In genomic region chr11:61871158-61871597, GRCh38 we compare ENCODE assay signal across 1 cellular context.
TF ChIP-seq lines count a peak whose summit lies in the region.

No MANE protein-coding gene starts in this region.

TF ChIP-seq in K562, 482 proteins besides CTCF, POLR2A, EP300 and RAD21 (continued from another document and continues in another):
- TF ChIP-seq, protein P1, sequence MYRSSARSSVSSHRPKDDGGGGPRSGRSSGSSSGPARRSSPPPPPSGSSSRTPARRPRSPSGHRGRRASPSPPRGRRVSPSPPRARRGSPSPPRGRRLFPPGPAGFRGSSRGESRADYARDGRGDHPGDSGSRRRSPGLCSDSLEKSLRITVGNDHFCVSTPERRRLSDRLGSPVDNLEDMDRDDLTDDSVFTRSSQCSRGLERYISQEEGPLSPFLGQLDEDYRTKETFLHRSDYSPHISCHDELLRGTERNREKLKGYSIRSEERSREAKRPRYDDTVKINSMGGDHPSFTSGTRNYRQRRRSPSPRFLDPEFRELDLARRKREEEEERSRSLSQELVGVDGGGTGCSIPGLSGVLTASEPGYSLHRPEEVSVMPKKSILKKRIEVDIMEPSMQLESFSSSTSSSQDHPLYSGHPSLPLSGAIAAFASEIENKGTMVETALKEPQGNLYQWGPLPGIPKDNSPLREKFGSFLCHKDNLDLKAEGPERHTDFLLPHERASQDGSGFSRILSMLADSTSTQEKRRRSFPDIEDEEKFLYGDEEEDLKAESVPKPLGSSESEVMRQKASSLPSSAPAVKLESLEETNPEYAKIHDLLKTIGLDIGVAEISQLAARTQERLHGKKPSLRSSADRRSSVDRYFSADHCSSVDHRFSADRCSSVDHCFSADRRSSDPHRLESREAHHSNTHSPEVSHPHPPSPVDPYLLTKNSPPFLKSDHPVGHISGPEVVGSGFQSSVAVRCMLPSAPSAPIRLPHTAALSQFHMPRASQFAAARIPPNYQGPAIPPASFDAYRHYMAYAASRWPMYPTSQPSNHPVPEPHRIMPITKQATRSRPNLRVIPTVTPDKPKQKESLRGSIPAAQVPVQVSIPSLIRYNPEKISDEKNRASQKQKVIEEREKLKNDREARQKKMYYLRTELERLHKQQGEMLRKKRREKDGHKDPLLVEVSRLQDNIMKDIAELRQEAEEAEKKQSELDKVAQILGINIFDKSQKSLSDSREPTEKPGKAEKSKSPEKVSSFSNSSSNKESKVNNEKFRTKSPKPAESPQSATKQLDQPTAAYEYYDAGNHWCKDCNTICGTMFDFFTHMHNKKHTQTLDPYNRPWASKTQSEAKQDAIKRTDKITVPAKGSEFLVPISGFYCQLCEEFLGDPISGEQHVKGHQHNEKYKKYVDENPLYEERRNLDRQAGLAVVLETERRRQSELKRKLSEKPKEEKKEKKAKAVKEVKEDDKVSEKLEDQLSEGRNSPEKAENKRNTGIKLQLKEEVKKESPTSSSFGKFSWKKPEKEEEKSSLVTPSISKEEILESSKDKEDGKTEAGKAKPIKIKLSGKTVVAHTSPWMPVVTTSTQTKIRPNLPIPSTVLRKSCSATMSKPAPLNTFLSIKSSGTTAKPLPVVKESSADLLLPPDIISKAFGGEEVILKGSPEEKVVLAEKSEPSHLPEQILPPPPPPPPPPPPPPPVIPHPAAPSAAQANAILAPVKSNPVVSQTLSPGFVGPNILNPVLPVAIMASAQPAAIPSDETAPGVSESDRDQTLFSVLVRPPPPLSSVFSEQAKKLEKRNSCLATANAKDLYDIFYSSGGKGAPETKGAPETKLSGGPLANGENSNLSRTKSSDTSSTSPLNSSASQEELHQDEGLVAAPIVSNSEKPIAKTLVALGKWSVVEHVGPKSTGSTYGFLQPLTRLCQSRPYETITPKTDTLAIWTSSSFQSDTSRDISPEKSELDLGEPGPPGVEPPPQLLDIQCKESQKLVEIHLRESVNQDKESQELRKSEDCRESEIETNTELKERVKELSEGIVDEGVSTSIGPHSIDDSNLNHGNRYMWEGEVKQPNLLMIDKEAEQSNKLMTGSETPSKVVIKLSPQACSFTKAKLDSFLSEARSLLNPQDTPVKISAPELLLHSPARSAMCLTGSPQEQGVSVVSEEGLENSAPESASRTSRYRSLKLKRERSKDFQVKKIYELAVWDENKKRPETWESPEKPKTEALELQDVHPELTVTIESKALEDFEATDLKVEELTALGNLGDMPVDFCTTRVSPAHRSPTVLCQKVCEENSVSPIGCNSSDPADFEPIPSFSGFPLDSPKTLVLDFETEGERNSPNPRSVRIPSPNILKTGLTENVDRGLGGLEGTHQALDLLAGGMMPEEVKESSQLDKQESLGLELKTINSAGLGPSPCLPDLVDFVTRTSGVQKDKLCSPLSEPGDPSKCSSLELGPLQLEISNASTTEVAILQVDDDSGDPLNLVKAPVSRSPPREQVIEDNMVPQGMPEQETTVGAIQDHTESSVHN (IDR thresholded peaks at IDR 0.05; ENCODE audit: borderline replicate concordance in 1 of 2, low read depth in 1 of 2): no peak
- TF ChIP-seq C11orf30 (IDR thresholded peaks at IDR 0.05; ENCODE audit: low read depth): no peak
- peak; percentile 55 to 65 for TF ChIP-seq NRF1 (conservative IDR thresholded peaks at IDR 0.05 in 1 of 2, IDR thresholded peaks at IDR 0.05 in 1 of 2)
- TF ChIP-seq PRMT5 (CRISPR knock-in tag; IDR thresholded peaks at IDR 0.05): no peak
- no peak for TF ChIP-seq CLOCK (CRISPR knock-in tag; IDR thresholded peaks at IDR 0.05; ENCODE audit: borderline replicate concordance)
- TF ChIP-seq SREBF1 (IDR thresholded peaks at IDR 0.05; ENCODE audit: borderline replicate concordance, low read depth, low read length): no peak
- TF ChIP-seq, protein P2, sequence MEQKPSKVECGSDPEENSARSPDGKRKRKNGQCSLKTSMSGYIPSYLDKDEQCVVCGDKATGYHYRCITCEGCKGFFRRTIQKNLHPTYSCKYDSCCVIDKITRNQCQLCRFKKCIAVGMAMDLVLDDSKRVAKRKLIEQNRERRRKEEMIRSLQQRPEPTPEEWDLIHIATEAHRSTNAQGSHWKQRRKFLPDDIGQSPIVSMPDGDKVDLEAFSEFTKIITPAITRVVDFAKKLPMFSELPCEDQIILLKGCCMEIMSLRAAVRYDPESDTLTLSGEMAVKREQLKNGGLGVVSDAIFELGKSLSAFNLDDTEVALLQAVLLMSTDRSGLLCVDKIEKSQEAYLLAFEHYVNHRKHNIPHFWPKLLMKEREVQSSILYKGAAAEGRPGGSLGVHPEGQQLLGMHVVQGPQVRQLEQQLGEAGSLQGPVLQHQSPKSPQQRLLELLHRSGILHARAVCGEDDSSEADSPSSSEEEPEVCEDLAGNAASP (IDR thresholded peaks at IDR 0.05): no peak
- no peak for TF ChIP-seq ELF1 (tag; IDR thresholded peaks at IDR 0.05)
- TF ChIP-seq, protein P3, sequence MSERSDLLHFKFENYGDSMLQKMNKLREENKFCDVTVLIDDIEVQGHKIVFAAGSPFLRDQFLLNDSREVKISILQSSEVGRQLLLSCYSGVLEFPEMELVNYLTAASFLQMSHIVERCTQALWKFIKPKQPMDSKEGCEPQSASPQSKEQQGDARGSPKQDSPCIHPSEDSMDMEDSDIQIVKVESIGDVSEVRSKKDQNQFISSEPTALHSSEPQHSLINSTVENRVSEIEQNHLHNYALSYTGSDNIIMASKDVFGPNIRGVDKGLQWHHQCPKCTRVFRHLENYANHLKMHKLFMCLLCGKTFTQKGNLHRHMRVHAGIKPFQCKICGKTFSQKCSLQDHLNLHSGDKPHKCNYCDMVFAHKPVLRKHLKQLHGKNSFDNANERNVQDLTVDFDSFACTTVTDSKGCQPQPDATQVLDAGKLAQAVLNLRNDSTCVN (CRISPR knock-in tag; IDR thresholded peaks at IDR 0.05): no peak
- no peak for TF ChIP-seq RBM34 (IDR thresholded peaks at IDR 0.05; ENCODE audit: borderline replicate concordance, insufficient read depth, low read length)
- no peak for TF ChIP-seq NFATC3 (IDR thresholded peaks at IDR 0.05)
- TF ChIP-seq WHSC1 (IDR thresholded peaks at IDR 0.05; ENCODE audit: low read length): no peak
- TF ChIP-seq HMBOX1 (IDR thresholded peaks at IDR 0.05): no peak
- TF ChIP-seq ZNF76 (CRISPR knock-in tag; IDR thresholded peaks at IDR 0.05; ENCODE audit: borderline replicate concordance): no peak
- TF ChIP-seq MAFF (IDR thresholded peaks at IDR 0.05; ENCODE audit: low read length): no peak
- no peak for TF ChIP-seq SRSF1 (IDR thresholded peaks at IDR 0.05; ENCODE audit: low read depth, low read length)
- TF ChIP-seq GTF2B (IDR thresholded peaks at IDR 0.05; ENCODE audit: extremely low read depth, insufficient read length): no peak
- TF ChIP-seq KDM1A (IDR thresholded peaks at IDR 0.05): peak in 1 of 2 experiments; percentile 58; a peak in 1 of 4 replicates
- TF ChIP-seq, protein P4, sequence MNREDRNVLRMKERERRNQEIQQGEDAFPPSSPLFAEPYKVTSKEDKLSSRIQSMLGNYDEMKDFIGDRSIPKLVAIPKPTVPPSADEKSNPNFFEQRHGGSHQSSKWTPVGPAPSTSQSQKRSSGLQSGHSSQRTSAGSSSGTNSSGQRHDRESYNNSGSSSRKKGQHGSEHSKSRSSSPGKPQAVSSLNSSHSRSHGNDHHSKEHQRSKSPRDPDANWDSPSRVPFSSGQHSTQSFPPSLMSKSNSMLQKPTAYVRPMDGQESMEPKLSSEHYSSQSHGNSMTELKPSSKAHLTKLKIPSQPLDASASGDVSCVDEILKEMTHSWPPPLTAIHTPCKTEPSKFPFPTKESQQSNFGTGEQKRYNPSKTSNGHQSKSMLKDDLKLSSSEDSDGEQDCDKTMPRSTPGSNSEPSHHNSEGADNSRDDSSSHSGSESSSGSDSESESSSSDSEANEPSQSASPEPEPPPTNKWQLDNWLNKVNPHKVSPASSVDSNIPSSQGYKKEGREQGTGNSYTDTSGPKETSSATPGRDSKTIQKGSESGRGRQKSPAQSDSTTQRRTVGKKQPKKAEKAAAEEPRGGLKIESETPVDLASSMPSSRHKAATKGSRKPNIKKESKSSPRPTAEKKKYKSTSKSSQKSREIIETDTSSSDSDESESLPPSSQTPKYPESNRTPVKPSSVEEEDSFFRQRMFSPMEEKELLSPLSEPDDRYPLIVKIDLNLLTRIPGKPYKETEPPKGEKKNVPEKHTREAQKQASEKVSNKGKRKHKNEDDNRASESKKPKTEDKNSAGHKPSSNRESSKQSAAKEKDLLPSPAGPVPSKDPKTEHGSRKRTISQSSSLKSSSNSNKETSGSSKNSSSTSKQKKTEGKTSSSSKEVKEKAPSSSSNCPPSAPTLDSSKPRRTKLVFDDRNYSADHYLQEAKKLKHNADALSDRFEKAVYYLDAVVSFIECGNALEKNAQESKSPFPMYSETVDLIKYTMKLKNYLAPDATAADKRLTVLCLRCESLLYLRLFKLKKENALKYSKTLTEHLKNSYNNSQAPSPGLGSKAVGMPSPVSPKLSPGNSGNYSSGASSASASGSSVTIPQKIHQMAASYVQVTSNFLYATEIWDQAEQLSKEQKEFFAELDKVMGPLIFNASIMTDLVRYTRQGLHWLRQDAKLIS (CRISPR knock-in tag; IDR thresholded peaks at IDR 0.05): no peak; the same call in 1 of the 2 replicates
- TF ChIP-seq, protein P5, sequence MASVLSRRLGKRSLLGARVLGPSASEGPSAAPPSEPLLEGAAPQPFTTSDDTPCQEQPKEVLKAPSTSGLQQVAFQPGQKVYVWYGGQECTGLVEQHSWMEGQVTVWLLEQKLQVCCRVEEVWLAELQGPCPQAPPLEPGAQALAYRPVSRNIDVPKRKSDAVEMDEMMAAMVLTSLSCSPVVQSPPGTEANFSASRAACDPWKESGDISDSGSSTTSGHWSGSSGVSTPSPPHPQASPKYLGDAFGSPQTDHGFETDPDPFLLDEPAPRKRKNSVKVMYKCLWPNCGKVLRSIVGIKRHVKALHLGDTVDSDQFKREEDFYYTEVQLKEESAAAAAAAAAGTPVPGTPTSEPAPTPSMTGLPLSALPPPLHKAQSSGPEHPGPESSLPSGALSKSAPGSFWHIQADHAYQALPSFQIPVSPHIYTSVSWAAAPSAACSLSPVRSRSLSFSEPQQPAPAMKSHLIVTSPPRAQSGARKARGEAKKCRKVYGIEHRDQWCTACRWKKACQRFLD (CRISPR knock-in tag; IDR thresholded peaks at IDR 0.05): 0 out of 2 replicates have a peak, but pooled peaks have one; percentile 22
- TF ChIP-seq ESRRB (CRISPR knock-in tag; IDR thresholded peaks at IDR 0.05; ENCODE audit: borderline replicate concordance): no peak
- no peak for TF ChIP-seq LARP7 (IDR thresholded peaks at IDR 0.05)
- TF ChIP-seq, protein P6, sequence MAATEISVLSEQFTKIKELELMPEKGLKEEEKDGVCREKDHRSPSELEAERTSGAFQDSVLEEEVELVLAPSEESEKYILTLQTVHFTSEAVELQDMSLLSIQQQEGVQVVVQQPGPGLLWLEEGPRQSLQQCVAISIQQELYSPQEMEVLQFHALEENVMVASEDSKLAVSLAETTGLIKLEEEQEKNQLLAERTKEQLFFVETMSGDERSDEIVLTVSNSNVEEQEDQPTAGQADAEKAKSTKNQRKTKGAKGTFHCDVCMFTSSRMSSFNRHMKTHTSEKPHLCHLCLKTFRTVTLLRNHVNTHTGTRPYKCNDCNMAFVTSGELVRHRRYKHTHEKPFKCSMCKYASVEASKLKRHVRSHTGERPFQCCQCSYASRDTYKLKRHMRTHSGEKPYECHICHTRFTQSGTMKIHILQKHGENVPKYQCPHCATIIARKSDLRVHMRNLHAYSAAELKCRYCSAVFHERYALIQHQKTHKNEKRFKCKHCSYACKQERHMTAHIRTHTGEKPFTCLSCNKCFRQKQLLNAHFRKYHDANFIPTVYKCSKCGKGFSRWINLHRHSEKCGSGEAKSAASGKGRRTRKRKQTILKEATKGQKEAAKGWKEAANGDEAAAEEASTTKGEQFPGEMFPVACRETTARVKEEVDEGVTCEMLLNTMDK (IDR thresholded peaks at IDR 0.05; ENCODE audit: borderline replicate concordance, insufficient read depth, low read depth, low read length, poor library complexity, severe bottlenecking): no peak
- no peak for TF ChIP-seq STAT5B (CRISPR knock-in tag; IDR thresholded peaks at IDR 0.05)
